ENCODE assay signal across 8 cellular contexts in the genomic region with DNA sequence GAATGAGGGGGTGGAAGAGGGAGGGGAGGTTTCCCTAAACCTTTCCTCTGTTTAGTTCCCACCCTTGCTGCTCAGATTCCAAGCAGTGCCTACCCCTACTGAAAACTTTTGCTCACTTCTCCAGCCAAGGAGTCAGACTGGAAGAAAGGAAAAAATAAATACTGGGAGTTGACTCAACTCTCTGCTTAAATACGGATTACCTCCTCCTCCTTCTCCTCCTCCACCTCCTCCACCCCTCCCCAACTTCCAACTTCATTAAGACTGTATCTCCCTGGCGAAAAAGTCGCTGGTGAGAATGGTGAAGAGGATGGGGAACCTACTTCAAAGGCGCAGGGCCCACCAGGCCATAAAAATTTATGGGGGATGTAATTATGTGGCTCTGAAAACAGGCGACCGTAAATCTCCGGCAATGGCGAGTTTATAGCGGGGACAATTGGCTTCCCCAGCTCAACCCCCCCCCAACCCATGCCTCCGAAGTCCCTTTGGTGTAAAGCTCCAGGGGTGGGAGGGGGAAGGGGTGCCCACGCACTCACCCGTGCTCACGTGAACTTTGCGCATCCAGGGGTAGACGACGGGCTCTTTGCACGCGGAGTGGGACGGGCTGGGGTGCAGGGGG. TPM values are rescaled to one million over a fixed set of nuclear protein-coding genes. Genes with fewer than 3 reads are reported as not detected.
DNase-seq lines count a peak whose midpoint lies in the region; ATAC-seq and TF ChIP-seq lines count a peak whose summit lies in the region.

No MANE protein-coding gene starts in this region.

- peaks cover 46% of the 10 kb centered on the region for H3K4me1 Mint-ChIP-seq in CD14-positive monocyte

- H3K9ac ChIP-seq in mucosa of rectum (ENCODE audit: low read depth in 1 of 2, low read length in 2 of 2) = peak overlapping the region in 1 of 2 donors; percentile 50

- H3K36me3 ChIP-seq in ascending aorta = no peaks in the 10 kb centered on the region
- peaks cover 3 to 6% of the 10 kb centered on the region in 2 donors for H3K36me3 ChIP-seq in mucosa of rectum (ENCODE audit: control insufficient read depth in 2 of 2, insufficient read depth in 2 of 2, low read length in 2 of 2)

- H3K4me1 ChIP-seq in ascending aorta (peaks cover 4 to 47% of the 10 kb centered on the region in 2 donors), mucosa of rectum (ENCODE audit: control insufficient read depth in 2 of 2, insufficient read depth in 2 of 2, low read length in 2 of 2) (peaks cover 34 to 47% of the 10 kb centered on the region in 2 donors)

- no peak for TF ChIP-seq CTCF in CD14-positive monocyte (IDR thresholded peaks at IDR 0.05)
- no peak for TF ChIP-seq CTCF in ascending aorta (IDR thresholded peaks at IDR 0.05)

- H3K27ac ChIP-seq in ascending aorta (peak overlapping the region; percentile 93 to 97), mucosa of rectum (ENCODE audit: low read depth in 2 of 2, low read length in 2 of 2) (peak overlapping the region; percentile 85 to 86)

- DNase-seq in CD14-positive monocyte (ENCODE audit: low spot score) (no peak), HK-2 (ENCODE audit: unreplicated experiment) (peak; percentile 25), ascending aorta (ENCODE audit: low spot score in 2 of 2) (no peak), GM03348 (ENCODE audit: low spot score) (no peak)
- no peak for DNase-seq in effector CD8-positive, alpha-beta T cell (lab: John Stamatoyannopoulos, UW)

- H3K36me3 Mint-ChIP-seq in CD14-positive monocyte = peaks cover 10 to 17% of the 10 kb centered on the region in 2 donors

- no peak overlapping the region for H3K27ac Mint-ChIP-seq in CD14-positive monocyte

- H3K9me3 ChIP-seq in ascending aorta (no peaks in the 10 kb centered on the region), mucosa of rectum (ENCODE audit: control insufficient read depth in 2 of 2, low read length in 2 of 2) (no peaks in the 10 kb centered on the region)

- no peak for ATAC-seq in GM21529 (IDR thresholded peaks at IDR 0.05; ENCODE audit: unreplicated experiment)
- ATAC-seq in GM18517 (IDR thresholded peaks at IDR 0.05; ENCODE audit: unreplicated experiment) = no peak

- H3K4me3 ChIP-seq in ascending aorta = peak overlapping the region; percentile 75 to 77
- H3K4me3 ChIP-seq in mucosa of rectum (ENCODE audit: low read length in 2 of 2) = peak overlapping the region; percentile 53 to 60

- H3K27me3 ChIP-seq in ascending aorta (no peaks in the 10 kb centered on the region), mucosa of rectum (ENCODE audit: control insufficient read depth in 2 of 2, insufficient read depth in 2 of 2, low read length in 2 of 2) (peaks cover 2 to 4% of the 10 kb centered on the region in 2 donors)

- H3K27me3 Mint-ChIP-seq in CD14-positive monocyte (ENCODE audit: low read depth in 3 of 3) = peaks cover 70 to 89% (median 82%) of the 10 kb centered on the region in 3 donors

- H3K9me3 Mint-ChIP-seq in CD14-positive monocyte = peaks cover 4 to 35% (median 20%) of the 10 kb centered on the region in 7 donors

- intact Hi-C loops in CD14-positive monocyte (cut with micrococcal nuclease) = no loop called here
- intact Hi-C loops in ascending aorta (cut with DNase I) = loop anchor here (1.0 kb wide), 1 partner anchor 33 kb away; no protein-coding TSS in a partner anchor

- peak overlapping the region; percentile 77 to 90 for H3K4me3 Mint-ChIP-seq in CD14-positive monocyte

RNA-seq across cellular contexts. Expression of a gene that starts 0.7 kb away (rescaled TPM):
- polyA plus RNA-seq in CD14-positive monocyte = not detected
- total RNA-seq in ascending aorta = 20.4 TPM

RNA-seq across cellular contexts. Expression of a gene that starts 12.6 kb away (rescaled TPM):
- not detected for polyA plus RNA-seq in CD14-positive monocyte
- 19.3 TPM for total RNA-seq in ascending aorta

RNA-seq across cellular contexts. Expression of a gene that starts 16.1 kb away (rescaled TPM):
- not detected for polyA plus RNA-seq in CD14-positive monocyte
- total RNA-seq in ascending aorta = 0.53 TPM

RNA-seq across cellular contexts. Expression of a gene that starts 27.3 kb away (rescaled TPM):
- not detected for polyA plus RNA-seq in CD14-positive monocyte
- total RNA-seq in ascending aorta = 5.1 TPM

RNA-seq across cellular contexts. Expression of a gene that starts 32.5 kb away (rescaled TPM):
- 1 to 10 TPM; 1.6 to 3.8 TPM for polyA plus RNA-seq in CD14-positive monocyte
- total RNA-seq in ascending aorta = 55.3 TPM
